8 cellular contexts compared by ENCODE assay signal in genomic region chr16:81831722-81832126, GRCh38. TPM values are rescaled to one million over a fixed set of nuclear protein-coding genes. Genes with fewer than 3 reads are reported as not detected.
DNase-seq lines count a peak whose midpoint lies in the region; ATAC-seq and TF ChIP-seq lines count a peak whose summit lies in the region.

No MANE protein-coding gene starts in this region.

- H3K4me1 Mint-ChIP-seq in CD4-positive, CD25-positive, alpha-beta regulatory T cell, result peaks cover 0 to 8% (median under 1%) of the 10 kb centered on the region in 4 donors
- peaks cover 25% of the 10 kb centered on the region for H3K4me1 Mint-ChIP-seq in WTC11

- H3K9me3 ChIP-seq in CD4-positive, CD25-positive, alpha-beta regulatory T cell (ENCODE audit: control insufficient read depth in 2 of 2, low read length in 2 of 2), result no peaks in the 10 kb centered on the region
- no peaks in the 10 kb centered on the region for H3K9me3 ChIP-seq in heart right ventricle

- H3K4me3 Mint-ChIP-seq in CD4-positive, CD25-positive, alpha-beta regulatory T cell, result no peak overlapping the region
- no peak overlapping the region for H3K4me3 Mint-ChIP-seq in WTC11

- peak in 1 of 3 donors; percentile 44 for DNase-seq in CD4-positive, CD25-positive, alpha-beta regulatory T cell
- DNase-seq in WTC11 (ENCODE audit: low spot score) (peak; percentile 32), heart right ventricle (peak; percentile 37 to 43), cerebellum (ENCODE audit: low spot score) (no peak), SW 1271 (lab: John Stamatoyannopoulos, UW) (no peak)
- DNase-seq in stimulated activated CD8-positive, alpha-beta memory T cell treated with anti-CD3 and anti-CD28 coated beads, Interleukin-2, amount 100 ng/mL, for 48 hours (ENCODE audit: low read depth in 2 of 2), result peak; percentile 43 to 45

- intact Hi-C loops in heart right ventricle (cut with DNase I), result no loop called here

- H3K36me3 Mint-ChIP-seq in CD4-positive, CD25-positive, alpha-beta regulatory T cell, result no peaks in the 10 kb centered on the region
- H3K36me3 Mint-ChIP-seq in WTC11, result no peaks in the 10 kb centered on the region

- peaks cover 17% of the 10 kb centered on the region for H3K27me3 Mint-ChIP-seq in CD4-positive, CD25-positive, alpha-beta regulatory T cell
- H3K27me3 Mint-ChIP-seq in WTC11 (ENCODE audit: low read depth), result no peaks in the 10 kb centered on the region

- no peaks in the 10 kb centered on the region for H3K9me3 Mint-ChIP-seq in CD4-positive, CD25-positive, alpha-beta regulatory T cell
- H3K9me3 Mint-ChIP-seq in WTC11, result no peaks in the 10 kb centered on the region

- no peaks in the 10 kb centered on the region for H3K36me3 ChIP-seq in CD4-positive, CD25-positive, alpha-beta regulatory T cell (ENCODE audit: control insufficient read depth, insufficient read depth, low read length)
- no peaks in the 10 kb centered on the region for H3K36me3 ChIP-seq in heart right ventricle

- POLR2A ChIA-PET in WTC11 (lab: Charles Lee), result no interaction called here

- ATAC-seq in CD4-positive, CD25-positive, alpha-beta regulatory T cell (ENCODE audit: low read depth in 2 of 2), result peak; percentile 40 to 61
- ATAC-seq in GM19351 (IDR thresholded peaks at IDR 0.05; ENCODE audit: unreplicated experiment) (peak; percentile 66), HG03354 (IDR thresholded peaks at IDR 0.05; ENCODE audit: poor library complexity, severe bottlenecking, unreplicated experiment) (peak; percentile 87), WTC11 (peak; percentile 80), heart right ventricle (peak; percentile 37 to 74 (median 64))

- CTCF ChIA-PET in WTC11 (lab: Charles Lee), result interaction anchor here (2.0 kb wide), 1 partner anchor 10 kb away, joined by 7 read pairs; no protein-coding TSS in a partner anchor

- H3K4me1 ChIP-seq in CD4-positive, CD25-positive, alpha-beta regulatory T cell (ENCODE audit: control insufficient read depth, insufficient read depth, low read length, poor library complexity, severe bottlenecking), result no peaks in the 10 kb centered on the region
- peaks cover 0 to 57% (median 0%) of the 10 kb centered on the region in 9 donors for H3K4me1 ChIP-seq in heart right ventricle

- no peaks in the 10 kb centered on the region for H3K27me3 ChIP-seq in CD4-positive, CD25-positive, alpha-beta regulatory T cell (ENCODE audit: control insufficient read depth, insufficient read depth, low read length)
- no peaks in the 10 kb centered on the region for H3K27me3 ChIP-seq in heart right ventricle

- WGBS in heart right ventricle, 2 donors, result 77 to 86% methylated on average over 8 of the region's 8 CpGs

- H3K27ac Mint-ChIP-seq in CD4-positive, CD25-positive, alpha-beta regulatory T cell, result no peak overlapping the region
- no peak overlapping the region for H3K27ac Mint-ChIP-seq in WTC11

- no peak overlapping the region for H3K4me3 ChIP-seq in CD4-positive, CD25-positive, alpha-beta regulatory T cell (ENCODE audit: low read depth, low read length)
- H3K4me3 ChIP-seq in heart right ventricle, result peak overlapping the region in 1 of 10 donors; percentile 26

- no peak overlapping the region for H3K27ac ChIP-seq in CD4-positive, CD25-positive, alpha-beta regulatory T cell (ENCODE audit: insufficient read depth, low read length, poor library complexity, severe bottlenecking)
- H3K27ac ChIP-seq in heart right ventricle, result peak overlapping the region in 2 of 10 donors; percentile 31 to 88

- TF ChIP-seq CTCF in WTC11 (IDR thresholded peaks at IDR 0.05), result no peak
- TF ChIP-seq CTCF in heart right ventricle (IDR thresholded peaks at IDR 0.05), result peak in 1 of 9 donors; percentile 20

TF ChIP-seq in WTC11, 78 proteins besides CTCF, POLR2A, EP300 and RAD21 (continues in another document):
- no peak for TF ChIP-seq ATF6 (CRISPR knock-in tag; IDR thresholded peaks at IDR 0.05)
- no peak for TF ChIP-seq STAT6 (CRISPR knock-in tag; conservative IDR thresholded peaks at IDR 0.05; ENCODE audit: low read depth)
- TF ChIP-seq, protein P1, sequence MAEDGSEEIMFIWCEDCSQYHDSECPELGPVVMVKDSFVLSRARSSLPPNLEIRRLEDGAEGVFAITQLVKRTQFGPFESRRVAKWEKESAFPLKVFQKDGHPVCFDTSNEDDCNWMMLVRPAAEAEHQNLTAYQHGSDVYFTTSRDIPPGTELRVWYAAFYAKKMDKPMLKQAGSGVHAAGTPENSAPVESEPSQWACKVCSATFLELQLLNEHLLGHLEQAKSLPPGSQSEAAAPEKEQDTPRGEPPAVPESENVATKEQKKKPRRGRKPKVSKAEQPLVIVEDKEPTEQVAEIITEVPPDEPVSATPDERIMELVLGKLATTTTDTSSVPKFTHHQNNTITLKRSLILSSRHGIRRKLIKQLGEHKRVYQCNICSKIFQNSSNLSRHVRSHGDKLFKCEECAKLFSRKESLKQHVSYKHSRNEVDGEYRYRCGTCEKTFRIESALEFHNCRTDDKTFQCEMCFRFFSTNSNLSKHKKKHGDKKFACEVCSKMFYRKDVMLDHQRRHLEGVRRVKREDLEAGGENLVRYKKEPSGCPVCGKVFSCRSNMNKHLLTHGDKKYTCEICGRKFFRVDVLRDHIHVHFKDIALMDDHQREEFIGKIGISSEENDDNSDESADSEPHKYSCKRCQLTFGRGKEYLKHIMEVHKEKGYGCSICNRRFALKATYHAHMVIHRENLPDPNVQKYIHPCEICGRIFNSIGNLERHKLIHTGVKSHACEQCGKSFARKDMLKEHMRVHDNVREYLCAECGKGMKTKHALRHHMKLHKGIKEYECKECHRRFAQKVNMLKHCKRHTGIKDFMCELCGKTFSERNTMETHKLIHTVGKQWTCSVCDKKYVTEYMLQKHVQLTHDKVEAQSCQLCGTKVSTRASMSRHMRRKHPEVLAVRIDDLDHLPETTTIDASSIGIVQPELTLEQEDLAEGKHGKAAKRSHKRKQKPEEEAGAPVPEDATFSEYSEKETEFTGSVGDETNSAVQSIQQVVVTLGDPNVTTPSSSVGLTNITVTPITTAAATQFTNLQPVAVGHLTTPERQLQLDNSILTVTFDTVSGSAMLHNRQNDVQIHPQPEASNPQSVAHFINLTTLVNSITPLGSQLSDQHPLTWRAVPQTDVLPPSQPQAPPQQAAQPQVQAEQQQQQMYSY (CRISPR knock-in tag; IDR thresholded peaks at IDR 0.05), result no peak
- no peak for TF ChIP-seq GRHL2 (CRISPR knock-in tag; IDR thresholded peaks at IDR 0.05; ENCODE audit: insufficient replicate concordance, severe bottlenecking)
- no peak for TF ChIP-seq CREM (CRISPR knock-in tag; IDR thresholded peaks at IDR 0.05)
- no peak for TF ChIP-seq RELA (CRISPR knock-in tag; IDR thresholded peaks at IDR 0.05; ENCODE audit: borderline replicate concordance)
- TF ChIP-seq ZNF423 (CRISPR knock-in tag; IDR thresholded peaks at IDR 0.05), result no peak
- TF ChIP-seq ERG (CRISPR knock-in tag; IDR thresholded peaks at IDR 0.05), result no peak
- no peak for TF ChIP-seq SMAD3 (CRISPR knock-in tag; IDR thresholded peaks at IDR 0.05; ENCODE audit: borderline replicate concordance)

RNA-seq across cellular contexts. Expression of gene PLCG2, which starts 52.6 kb away (rescaled TPM):
- total RNA-seq in CD4-positive, CD25-positive, alpha-beta regulatory T cell, result 3.8 TPM
- 1 to 10 TPM in 2 of 4 donors, under 1 TPM in 1, not detected in 1; 0.59 to 1.5 (median 1.1) TPM for polyA plus RNA-seq in CD4-positive, CD25-positive, alpha-beta regulatory T cell
- total RNA-seq in WTC11 (2021) (7.0 to 8.7 TPM (median 8.6 TPM) in 3 replicates), heart right ventricle (10 to 100 TPM in 2 of 10 donors, 1 to 10 TPM in 8; 4.1 to 18.2 (median 6.9) TPM), cerebellum (3.2 TPM)
- 1 to 10 TPM; 2.4 to 5.6 TPM for polyA plus RNA-seq in heart right ventricle

Comparison
In these comparisons a context has a peak if more than half of its experiments do, and no peak if none do; other contexts are left out.
1. DNase-seq: peak in WTC11 (single experiment), heart right ventricle (2 of 2) and stimulated activated CD8-positive, alpha-beta memory T cell treated with anti-CD3 and anti-CD28 coated beads, Interleukin-2, amount 100 ng/mL, for 48 hours (2 of 2); none in cerebellum (single experiment) and SW 1271 (0 of 2).
2. Peak in every context shown above with its lines, with median percentiles within 50 percentile points of each other: ATAC-seq.